In the genomic region with DNA sequence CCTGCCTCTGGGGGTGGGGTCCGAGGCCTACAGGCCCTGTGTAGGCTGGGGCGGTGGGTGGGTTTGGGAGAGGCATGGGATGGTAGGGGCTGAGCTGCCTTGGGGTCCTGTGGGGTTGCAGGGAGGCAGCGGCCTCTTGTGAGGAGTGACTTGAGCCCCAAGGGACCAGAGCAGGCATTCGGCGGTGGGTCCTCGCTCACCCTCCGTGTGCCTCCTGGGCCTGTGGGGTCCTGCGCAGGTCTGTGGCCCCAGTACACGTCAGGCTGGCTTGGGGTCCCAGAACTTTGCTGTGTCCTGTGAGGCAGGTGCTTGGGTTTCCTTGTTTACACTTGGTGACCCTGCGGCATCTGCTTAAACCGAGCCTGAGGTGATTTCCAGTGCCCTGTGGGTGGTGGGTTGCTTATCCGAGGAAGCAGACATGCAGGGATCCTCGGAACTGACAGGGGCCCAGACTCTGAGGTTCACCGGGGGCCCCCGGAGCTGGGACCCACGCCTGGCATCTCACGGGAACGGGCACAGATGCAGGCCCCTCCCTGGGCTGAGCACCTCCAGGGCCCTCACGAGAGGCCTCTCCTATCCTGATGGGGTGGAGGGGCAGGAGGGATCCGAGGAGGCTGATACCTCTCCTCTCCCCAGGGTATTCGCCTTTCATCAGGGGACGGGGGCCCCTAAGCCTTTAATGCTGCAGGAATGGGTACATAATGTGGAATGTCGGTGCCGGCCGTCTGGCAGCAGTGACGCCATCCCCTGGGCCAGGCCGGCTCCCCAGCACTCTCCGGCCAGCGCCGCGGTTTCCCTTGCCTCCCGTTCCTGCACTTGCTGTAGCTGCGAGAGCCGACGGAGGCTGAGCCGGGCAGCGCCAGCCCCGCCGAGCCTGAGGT, we compare ENCODE assay signal across 26 cellular contexts. TPM values are rescaled to one million over a fixed set of nuclear protein-coding genes. Genes with fewer than 3 reads are reported as not detected.
DNase-seq lines count a peak whose midpoint lies in the region; FAIRE-seq and TF ChIP-seq lines count a peak whose summit lies in the region.
"Had no signal": no experiment of that assay in that cellular context is flagged by ENCODE, and none has a peak within 500 bp of the region (broad histone marks: within the 10 kb centered on the region; RNA-seq: fewer than 3 reads in every experiment).

No MANE protein-coding gene starts in this region.

- H3K27me3 ChIP-seq in osteoblast (ENCODE audit: insufficient read depth, low read length) (no peaks in the 10 kb centered on the region), tibial nerve (no peaks in the 10 kb centered on the region)

- WGBS in tibial nerve, 2 donors, result 65 to 80% methylated on average over 32 to 38 of the region's 39 CpGs

- CTCF ChIA-PET in HEK293 (lab: Yijun Ruan, JAX), result no interaction called here

- H3K79me2 ChIP-seq in osteoblast (ENCODE audit: insufficient read depth, low read length), result peaks cover 90% of the 10 kb centered on the region

- H3K36me3 Mint-ChIP-seq in dendritic cell treated with granulocyte-macrophage colony-stimulating factor and Interleukin-4, amounts not matched to agents 40 ng/mL and 50 ng/mL, for 4 days (ENCODE audit: low read depth), result peaks cover 97% of the 10 kb centered on the region
- H3K36me3 Mint-ChIP-seq: T-cell had no signal

- H3K9me3 Mint-ChIP-seq in dendritic cell treated with granulocyte-macrophage colony-stimulating factor and Interleukin-4, amounts not matched to agents 40 ng/mL and 50 ng/mL, for 4 days, result no peaks in the 10 kb centered on the region
- H3K9me3 Mint-ChIP-seq: activated T-cell treated with anti-CD3 and anti-CD28 coated beads, Interleukin-2, amount 50 U/mL, for 4 hours; T-cell had no signal

- H3K4me1 ChIP-seq in HEK293 (ENCODE audit: control insufficient read depth, insufficient read depth, low read length) (peaks cover 7% of the 10 kb centered on the region), osteoblast (ENCODE audit: insufficient read depth, low read length) (peaks cover 37% of the 10 kb centered on the region), tibial nerve (peaks cover 0 to 97% (median 78%) of the 10 kb centered on the region in 4 donors)

- no peak overlapping the region for H3K4me3 ChIP-seq in HEK293 (ENCODE audit: low read depth, low read length)
- no peak overlapping the region for H3K4me3 ChIP-seq in osteoblast (ENCODE audit: insufficient read depth, low read length)
- H3K4me3 ChIP-seq in tibial nerve, result no peak overlapping the region

- POLR2A ChIA-PET in HEK293 (lab: Yijun Ruan, JAX), result no interaction called here

- H3K9me3 ChIP-seq in HEK293 (ENCODE audit: control insufficient read depth, insufficient read depth, low read depth, low read length) (no peaks in the 10 kb centered on the region), osteoblast (ENCODE audit: low read depth, low read length) (no peaks in the 10 kb centered on the region), tibial nerve (no peaks in the 10 kb centered on the region)
- H3K9me3 ChIP-seq: neutrophil had no signal

- no peaks in the 10 kb centered on the region for H3K27me3 Mint-ChIP-seq in dendritic cell treated with granulocyte-macrophage colony-stimulating factor and Interleukin-4, amounts not matched to agents 40 ng/mL and 50 ng/mL, for 4 days
- H3K27me3 Mint-ChIP-seq: activated CD4-positive, alpha-beta T cell treated with anti-CD3 and anti-CD28 coated beads for 36 hours; CD4-positive, alpha-beta memory T cell; T-cell had no signal

- intact Hi-C loops in dendritic cell treated with granulocyte-macrophage colony-stimulating factor and Interleukin-4, amounts not matched to agents 40 ng/mL and 50 ng/mL, for 4 days (cut with micrococcal nuclease), result no loop called here

- peak overlapping the region; percentile 70 for H3K27ac Mint-ChIP-seq in dendritic cell treated with granulocyte-macrophage colony-stimulating factor and Interleukin-4, amounts not matched to agents 40 ng/mL and 50 ng/mL, for 4 days
- H3K27ac Mint-ChIP-seq: activated CD4-positive, alpha-beta T cell treated with anti-CD3 and anti-CD28 coated beads for 36 hours; T-cell had no signal

- no peak for FAIRE-seq in RCC 7860 (lab: Jason Lieb, UNC)
- FAIRE-seq: endothelial cell of umbilical vein, GM18507, HTR-8/SVneo, TTC549 had no signal

- peaks cover 89% of the 10 kb centered on the region for H4K20me1 ChIP-seq in osteoblast (ENCODE audit: insufficient read depth, low read length)

- H2AFZ ChIP-seq in osteoblast (ENCODE audit: low read length), result no peak overlapping the region

- no peak for TF ChIP-seq POLR2A in tibial nerve (IDR thresholded peaks at IDR 0.05)

- no peak overlapping the region for H3K27ac ChIP-seq in HEK293 (ENCODE audit: extremely low read depth, low read depth, low read length)
- peak overlapping the region; percentile 97 for H3K27ac ChIP-seq in osteoblast (ENCODE audit: low read depth, low read length)
- H3K27ac ChIP-seq in tibial nerve, result peak overlapping the region; percentile 40 to 97 (median 70)
- H3K27ac ChIP-seq: neutrophil had no signal

- no peak for TF ChIP-seq EP300 in tibial nerve (IDR thresholded peaks at IDR 0.05)

- peak overlapping the region; percentile 18 for H3K4me3 Mint-ChIP-seq in dendritic cell treated with granulocyte-macrophage colony-stimulating factor and Interleukin-4, amounts not matched to agents 40 ng/mL and 50 ng/mL, for 4 days
- H3K4me3 Mint-ChIP-seq: activated CD4-positive, alpha-beta T cell treated with anti-CD3 and anti-CD28 coated beads for 36 hours; activated T-cell treated with anti-CD3 and anti-CD28 coated beads, Interleukin-2, amount 50 U/mL, for 4 hours; T-cell had no signal

- peaks cover 92% of the 10 kb centered on the region for H3K4me1 Mint-ChIP-seq in dendritic cell treated with granulocyte-macrophage colony-stimulating factor and Interleukin-4, amounts not matched to agents 40 ng/mL and 50 ng/mL, for 4 days (ENCODE audit: low read depth)

- H3K36me3 ChIP-seq in HEK293 (ENCODE audit: control insufficient read depth in 2 of 2, insufficient read depth in 1 of 2, low read length in 2 of 2) (peaks cover 0 to 28% of the 10 kb centered on the region in 2 experiments; a peak in 1 of 3 replicates), osteoblast (ENCODE audit: insufficient read depth, low read length) (peaks cover 65% of the 10 kb centered on the region), tibial nerve (peaks cover 0 to 64% (median 0%) of the 10 kb centered on the region in 3 donors)

- DNase-seq in osteoblast (ENCODE audit: insufficient read length, low spot score, missing footprints), result no peak
- no peak for DNase-seq in tibial nerve (ENCODE audit: low spot score in 2 of 2)
- no peak for DNase-seq in activated T-cell treated with anti-CD3 and anti-CD28 coated beads, Interleukin-2, amount 50 U/mL, for 1 hour
- no peak for DNase-seq in RCC 7860 (ENCODE audit: low spot score)
- DNase-seq in kidney glomerular epithelial cell (lab: John Stamatoyannopoulos, UW), result no peak
- DNase-seq: activated CD4-positive, alpha-beta T cell treated with anti-CD3 and anti-CD28 coated beads for 36 hours; activated CD8-positive, alpha-beta memory T cell treated with anti-CD3 and anti-CD28 coated beads for 24 hours; activated naive CD4-positive, alpha-beta T cell treated with Interleukin-2 at 50 U/mL for 16 hours; activated T-cell treated with anti-CD3 and anti-CD28 coated beads, Interleukin-2, amount 50 U/mL, for 4 hours; amygdala; CD4-positive, alpha-beta memory T cell; GDM1; head of caudate nucleus; Kasumi-1; NCI-H2029; NCI-H226; SHP77; stimulated activated CD4-positive, alpha-beta T cell treated with anti-CD3 and anti-CD28 coated beads, Interleukin-15, amount 100 ng/mL, for 24 hours; T-cell had no signal

- TF ChIP-seq CTCF in HEK293 (tag by site-specific recombination; IDR thresholded peaks at IDR 0.05) (no peak), osteoblast (IDR thresholded peaks at IDR 0.05; ENCODE audit: extremely low read depth, low read depth, low read length) (no peak), tibial nerve (IDR thresholded peaks at IDR 0.05) (no peak)

- H3K4me2 ChIP-seq in osteoblast (ENCODE audit: insufficient read depth, low read length), result no peak overlapping the region

TF ChIP-seq in HEK293, 187 proteins besides CTCF, POLR2A, EP300 and RAD21:
- TF ChIP-seq ZNF350 (tag by site-specific recombination; IDR thresholded peaks at IDR 0.05), result no peak
- TF ChIP-seq ZNF10 (tag by site-specific recombination; IDR thresholded peaks at IDR 0.05), result peak; percentile 60
- TF ChIP-seq GLIS1 (tag by site-specific recombination; IDR thresholded peaks at IDR 0.05), result no peak
- no peak for TF ChIP-seq OSR2 (tag by site-specific recombination; IDR thresholded peaks at IDR 0.05)

RNA-seq across cellular contexts. Expression of a gene that starts 7.7 kb away (rescaled TPM):
- total RNA-seq in osteoblast (137 and 140 TPM in 2 replicates), tibial nerve (100 to 1,000 TPM; 112 to 162 (median 147) TPM)
